ENCODE assay signal across 8 cellular contexts in the genomic region with DNA sequence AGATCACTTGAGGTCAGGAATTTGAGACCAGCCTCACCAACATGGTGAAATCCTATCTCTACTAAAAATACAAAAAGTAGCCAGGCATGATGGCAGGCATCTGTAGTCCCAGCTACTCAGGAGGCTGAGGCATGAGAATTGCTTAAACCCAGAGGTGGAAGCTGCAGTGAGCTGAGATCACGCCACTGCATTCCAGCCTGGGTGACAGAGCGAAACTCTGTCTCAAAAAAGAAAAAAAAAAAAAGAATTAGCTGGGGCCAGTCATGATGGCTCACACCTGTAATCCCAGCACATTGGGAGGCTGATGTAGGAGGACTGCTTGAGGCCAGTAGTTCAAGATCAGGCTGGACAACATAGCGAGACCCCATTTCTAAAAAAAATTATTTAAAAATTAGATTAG. TPM values are rescaled to one million over a fixed set of nuclear protein-coding genes. Genes with fewer than 3 reads are reported as not detected.
"Had no signal": no experiment of that assay in that cellular context is flagged by ENCODE, and none has a peak within 500 bp of the region (broad histone marks: within the 10 kb centered on the region; RNA-seq: fewer than 3 reads in every experiment).

No MANE protein-coding gene starts in this region.

RNA-seq across cellular contexts. Expression of gene CCL26, which starts 54.3 kb away (rescaled TPM):
- total RNA-seq: activated CD4-positive, alpha-beta memory T cell treated with anti-CD3 and anti-CD28 coated beads, Interleukin-2, amount 10 ng/mL, durations not matched to agents 7 days and 5 days; activated CD8-positive, alpha-beta memory T cell treated with anti-CD3 and anti-CD28 coated beads, Interleukin-2, amount 10 ng/mL, durations not matched to agents 7 days and 5 days; body of pancreas; Peyer's patch; Right ventricle myocardium inferior; SK-MEL-5; T-cell; T-helper 17 cell had no signal
